1 cellular context compared by ENCODE assay signal in genomic region chr2:222451270-222451674, GRCh38.
TF ChIP-seq lines count a peak whose summit lies in the region.

No MANE protein-coding gene starts in this region.

TF ChIP-seq in GM12878, 131 proteins besides CTCF, POLR2A, EP300 and RAD21 (continued from another document and continues in another):
- TF ChIP-seq BRCA1 (IDR thresholded peaks at IDR 0.05; ENCODE audit: low read depth, low read length) (no peak), NFIC (IDR thresholded peaks at IDR 0.05; ENCODE audit: low read depth, low read length) (peak; percentile 78), SIN3A (IDR thresholded peaks at IDR 0.05; ENCODE audit: low read depth, low read length) (no peak), STAT3 (IDR thresholded peaks at IDR 0.05; ENCODE audit: low read depth, low read length) (no peak), EED (IDR thresholded peaks at IDR 0.05; ENCODE audit: low read depth) (no peak), RAD51 (IDR thresholded peaks at IDR 0.05) (peak; percentile 87), MAX (IDR thresholded peaks at IDR 0.05; ENCODE audit: low read depth, low read length) (peak; percentile 55; the same call in 1 of the 2 replicates), IRF4 (IDR thresholded peaks at IDR 0.05; ENCODE audit: low read depth, low read length) (peak; percentile 90), PBX3 (IDR thresholded peaks at IDR 0.05; ENCODE audit: insufficient replicate concordance, low read depth, low read length) (peak; percentile 51), KLF5 (IDR thresholded peaks at IDR 0.05; ENCODE audit: partially characterized antibody) (no peak), RBBP5 (conservative IDR thresholded peaks at IDR 0.05) (no peak), PAX8 (IDR thresholded peaks at IDR 0.05) (no peak), GATAD2B (conservative IDR thresholded peaks at IDR 0.05; ENCODE audit: low read depth) (no peak), ZZZ3 (IDR thresholded peaks at IDR 0.05; ENCODE audit: control insufficient read depth, insufficient read length, low read depth) (no peak), HDAC6 (IDR thresholded peaks at IDR 0.05; ENCODE audit: unreplicated experiment) (no peak), SIX5 (IDR thresholded peaks at IDR 0.05; ENCODE audit: low read depth, low read length, severe bottlenecking) (no peak), SREBF2 (IDR thresholded peaks at IDR 0.05; ENCODE audit: low read length) (no peak), YBX1 (IDR thresholded peaks at IDR 0.05) (no peak), NKRF (conservative IDR thresholded peaks at IDR 0.05) (no peak), NR2C2 (IDR thresholded peaks at IDR 0.05; ENCODE audit: borderline replicate concordance, control insufficient read depth, insufficient read length, low read depth) (no peak), SRF (IDR thresholded peaks at IDR 0.05; ENCODE audit: low read depth in 2 of 2, low read length in 2 of 2) (no peak), MEF2B (IDR thresholded peaks at IDR 0.05; ENCODE audit: partially characterized antibody, poor library complexity, severe bottlenecking) (peak; percentile 32), CEBPB (IDR thresholded peaks at IDR 0.05; ENCODE audit: borderline replicate concordance in 1 of 2, low read depth in 2 of 2, low read length in 2 of 2) (peak in 1 of 2 experiments; percentile 66; a peak in 1 of 4 replicates), RCOR1 (conservative IDR thresholded peaks at IDR 0.05; ENCODE audit: low read depth, low read length) (0 out of 2 replicates have a peak, but pooled peaks have one; percentile 84), ASH2L (IDR thresholded peaks at IDR 0.05; ENCODE audit: borderline replicate concordance, low read depth) (no peak), SUPT20H (IDR thresholded peaks at IDR 0.05; ENCODE audit: borderline replicate concordance, control insufficient read depth, low read depth, low read length) (no peak), EZH2 (IDR thresholded peaks at IDR 0.05; ENCODE audit: borderline replicate concordance, control insufficient read depth, low read depth, low read length) (no peak), JUNB (IDR thresholded peaks at IDR 0.05) (peak; percentile 92), ZBTB33 (IDR thresholded peaks at IDR 0.05) (no peak), ATF2 (IDR thresholded peaks at IDR 0.05; ENCODE audit: low read length) (peak; percentile 87), NRF1 (conservative IDR thresholded peaks at IDR 0.05; ENCODE audit: low read depth, low read length) (no peak), NR2F1 (conservative IDR thresholded peaks at IDR 0.05) (0 out of 2 replicates have a peak, but pooled peaks have one; percentile 25), SMAD5 (IDR thresholded peaks at IDR 0.05; ENCODE audit: low read depth) (no peak), TCF12 (IDR thresholded peaks at IDR 0.05; ENCODE audit: low read depth, low read length) (peak; percentile 67), MTA3 (IDR thresholded peaks at IDR 0.05; ENCODE audit: borderline replicate concordance, low read length) (no peak), BMI1 (IDR thresholded peaks at IDR 0.05; ENCODE audit: borderline replicate concordance) (no peak), REST (IDR thresholded peaks at IDR 0.05; ENCODE audit: low read depth, low read length) (no peak), BHLHE40 (IDR thresholded peaks at IDR 0.05; ENCODE audit: borderline replicate concordance in 1 of 2, low read depth in 2 of 2, low read length in 1 of 2) (peak; percentile 68 to 74), MEF2A (IDR thresholded peaks at IDR 0.05; ENCODE audit: insufficient read depth, low read depth, low read length) (0 out of 2 replicates have a peak, but pooled peaks have one; percentile 22), IKZF2 (IDR thresholded peaks at IDR 0.05) (peak; percentile 56 to 63; a peak in 3 of 4 replicates), CUX1 (IDR thresholded peaks at IDR 0.05; ENCODE audit: insufficient replicate concordance, low read depth, low read length) (no peak), BCL3 (IDR thresholded peaks at IDR 0.05; ENCODE audit: borderline replicate concordance, insufficient read depth, low read depth, low read length, poor library complexity, severe bottlenecking) (no peak), TARDBP (IDR thresholded peaks at IDR 0.05; ENCODE audit: borderline replicate concordance) (no peak), HCFC1 (IDR thresholded peaks at IDR 0.05; ENCODE audit: low read length) (no peak), JUND (IDR thresholded peaks at IDR 0.05; ENCODE audit: low read depth, low read length) (peak; percentile 75; the same call in 1 of the 2 replicates), SPI1 (IDR thresholded peaks at IDR 0.05; ENCODE audit: borderline replicate concordance, insufficient read depth, low read depth, low read length) (no peak), USF2 (IDR thresholded peaks at IDR 0.05; ENCODE audit: borderline replicate concordance, low read depth, low read length) (peak; percentile 43; the same call in 1 of the 2 replicates)
